In the genomic region with DNA sequence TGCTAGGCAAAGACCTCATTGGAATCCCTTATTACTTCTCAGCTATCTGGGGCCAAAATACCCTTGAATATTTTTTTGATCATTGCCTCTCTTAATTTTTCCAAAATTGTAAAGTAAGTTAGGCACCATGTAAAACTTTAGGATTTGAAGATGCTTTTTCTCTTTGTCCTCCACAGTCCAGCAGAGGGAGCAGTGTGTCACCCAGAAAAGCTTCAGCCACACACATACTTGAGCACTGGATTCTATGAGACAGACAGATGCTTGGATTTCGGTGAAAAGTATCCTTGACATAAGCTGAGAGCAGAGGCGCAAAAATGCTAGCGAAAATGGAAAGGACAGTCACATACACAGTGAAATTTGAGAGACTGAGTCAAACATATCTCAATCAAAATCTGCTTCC, we compare ENCODE assay signal across 8 cellular contexts.
DNase-seq lines count a peak whose midpoint lies in the region; ATAC-seq and TF ChIP-seq lines count a peak whose summit lies in the region.

No MANE protein-coding gene starts in this region.

- H3K27ac Mint-ChIP-seq in chondrocyte (ENCODE audit: unreplicated experiment) = no peak overlapping the region

- DNase-seq in NCI-H1417 (lab: John Stamatoyannopoulos, UW) = peak; percentile 10 to 78 (median 34)
- DNase-seq in NCI-H1417 treated with DMSO at 0.1 percent for 48 hours (lab: John Stamatoyannopoulos, UW) = no peak
- DNase-seq in NCI-H524 treated with DMSO at 0.1 percent for 48 hours (lab: John Stamatoyannopoulos, UW) = peak; percentile 48
- no peak for DNase-seq in chondrocyte (ENCODE audit: low spot score)
- peak; percentile 1 to 22 for DNase-seq in lung microvascular endothelial cell (ENCODE audit: low read depth in 2 of 2)
- no peak for DNase-seq in activated naive CD4-positive, alpha-beta T cell treated with anti-CD3 and anti-CD28 coated beads, Interleukin-2, amount 50 U/mL, for 16 hours

- no peaks in the 10 kb centered on the region for H3K9me3 Mint-ChIP-seq in chondrocyte (ENCODE audit: low read depth)

- H3K4me1 Mint-ChIP-seq in chondrocyte (ENCODE audit: low read depth) = peaks cover 9% of the 10 kb centered on the region

- ATAC-seq in HG03025 (IDR thresholded peaks at IDR 0.05; ENCODE audit: low FRiP score, unreplicated experiment) (peak; percentile 70), GM21423 (IDR thresholded peaks at IDR 0.05; ENCODE audit: unreplicated experiment) (no peak)

- no peak overlapping the region for H3K4me3 Mint-ChIP-seq in chondrocyte (ENCODE audit: unreplicated experiment)

- peaks cover 2% of the 10 kb centered on the region for H3K36me3 Mint-ChIP-seq in chondrocyte (ENCODE audit: low read depth)

- TF ChIP-seq CTCF in chondrocyte (IDR thresholded peaks at IDR 0.05) = peak; percentile 87

- peaks cover 10% of the 10 kb centered on the region for H3K27me3 Mint-ChIP-seq in chondrocyte (ENCODE audit: low read depth)

Comparison
In these comparisons a context has a peak if more than half of its experiments do, and no peak if none do; other contexts are left out.
1. DNase-seq: peak in NCI-H1417 (3 of 3), NCI-H524 treated with DMSO at 0.1 percent for 48 hours (single experiment) and lung microvascular endothelial cell (2 of 2); none in NCI-H1417 treated with DMSO at 0.1 percent for 48 hours (single experiment), chondrocyte (single experiment) and activated naive CD4-positive, alpha-beta T cell treated with anti-CD3 and anti-CD28 coated beads, Interleukin-2, amount 50 U/mL, for 16 hours (single experiment).